11 cellular contexts compared by ENCODE assay signal in genomic region chr5:151492729-151493128, GRCh38. TPM values are rescaled to one million over a fixed set of nuclear protein-coding genes. Genes with fewer than 3 reads are reported as not detected.
A peak's percentile ranks its signal among the peaks of the same experiment; 100 is the strongest.
DNase-seq lines count a peak whose midpoint lies in the region; FAIRE-seq lines count a peak whose summit lies in the region.
"Had no signal": no experiment of that assay in that cellular context is flagged by ENCODE, and none has a peak within 500 bp of the region (broad histone marks: within the 10 kb centered on the region; RNA-seq: fewer than 3 reads in every experiment).

No MANE protein-coding gene starts in this region.

- H3K9me3 ChIP-seq in skeletal muscle tissue (ENCODE audit: control insufficient read depth in 3 of 3, low read length in 3 of 3) (no peaks in the 10 kb centered on the region), small intestine (ENCODE audit: control insufficient read depth, low read depth) (no peaks in the 10 kb centered on the region)

- 81 to 94% (median 93%) methylated on average over 5 of the region's 5 CpGs for WGBS in small intestine, 3 donors

- H3K27ac ChIP-seq in skeletal muscle tissue (ENCODE audit: low read depth, low read length) (peak overlapping the region; percentile 38), small intestine (ENCODE audit: low read depth in 1 of 2, low read length in 1 of 2) (no peak overlapping the region)

- FAIRE-seq in small intestine (lab: Jason Lieb, UNC): no peak

- H3K4me3 ChIP-seq in skeletal muscle tissue (ENCODE audit: low read length in 3 of 3) (no peak overlapping the region), small intestine (ENCODE audit: low read depth in 1 of 2, low read length in 2 of 2) (no peak overlapping the region)

- H3K9ac ChIP-seq in skeletal muscle tissue (ENCODE audit: low read depth in 1 of 3, low read length in 3 of 3): no peak overlapping the region

- H3K4me1 ChIP-seq in skeletal muscle tissue (ENCODE audit: control insufficient read depth in 3 of 3, insufficient read depth in 3 of 3, low read length in 3 of 3): peaks cover 6 to 19% (median 14%) of the 10 kb centered on the region in 3 donors
- H3K4me1 ChIP-seq in small intestine (ENCODE audit: control insufficient read depth in 2 of 2, insufficient read depth in 1 of 2, low read depth in 1 of 2, low read length in 1 of 2): no peaks in the 10 kb centered on the region

- H3K27me3 ChIP-seq in skeletal muscle tissue (ENCODE audit: control insufficient read depth in 3 of 3, insufficient read depth in 3 of 3, low read length in 3 of 3) (no peaks in the 10 kb centered on the region), small intestine (ENCODE audit: control insufficient read depth in 2 of 2, insufficient read depth in 2 of 2, low read length in 2 of 2) (no peaks in the 10 kb centered on the region)

- DNase-seq in activated CD4-positive, alpha-beta T cell treated with anti-CD3 and anti-CD28 coated beads, Interleukin-2, amount 50 U/mL, for 48 hours: peak; percentile 8 to 14
- no peak for DNase-seq in activated CD4-positive, alpha-beta T cell treated with anti-CD3 and anti-CD28 coated beads for 1 hour
- peak; percentile 80 for DNase-seq in RKO (ENCODE audit: low spot score)
- DNase-seq in fibroblast of gingiva (ENCODE audit: low read depth): peak; percentile 29
- DNase-seq in NCI-H1436 treated with DMSO at 0.1 percent for 48 hours (lab: John Stamatoyannopoulos, UW): no peak
- no peak for DNase-seq in UCSD-AML1 (lab: John Stamatoyannopoulos, UW; ENCODE audit: unreplicated experiment)
- DNase-seq in small intestine: no peak
- DNase-seq: activated gamma-delta T cell treated with Interleukin-2 at 50 U/mL for 16 hours; naive thymus-derived CD4-positive, alpha-beta T cell; T-cell had no signal

- H3K36me3 ChIP-seq in skeletal muscle tissue (ENCODE audit: control insufficient read depth in 3 of 3, insufficient read depth in 3 of 3, low read length in 3 of 3): peaks cover 19 to 27% (median 27%) of the 10 kb centered on the region in 3 donors
- peaks cover 15 to 29% of the 10 kb centered on the region in 2 donors for H3K36me3 ChIP-seq in small intestine (ENCODE audit: control insufficient read depth in 2 of 2, insufficient read depth in 2 of 2, low read length in 2 of 2)

RNA-seq across cellular contexts. Expression of gene SLC36A1, which starts 45.3 kb away (rescaled TPM):
- 8.9 TPM for total RNA-seq in skeletal muscle tissue
- polyA plus RNA-seq in small intestine: 10 to 100 TPM; 10.6 to 36.5 (median 14.3) TPM

Comparison
In these comparisons a context has a peak if more than half of its experiments do, and no peak if none do; other contexts are left out.
1. DNase-seq: peak in activated CD4-positive, alpha-beta T cell treated with anti-CD3 and anti-CD28 coated beads, Interleukin-2, amount 50 U/mL, for 48 hours (2 of 2), RKO (single experiment) and fibroblast of gingiva (single experiment); none in activated CD4-positive, alpha-beta T cell treated with anti-CD3 and anti-CD28 coated beads for 1 hour (single experiment), NCI-H1436 treated with DMSO at 0.1 percent for 48 hours (single experiment), UCSD-AML1 (single experiment) and small intestine (single experiment).